28 cellular contexts compared by ENCODE assay signal in the genomic region with DNA sequence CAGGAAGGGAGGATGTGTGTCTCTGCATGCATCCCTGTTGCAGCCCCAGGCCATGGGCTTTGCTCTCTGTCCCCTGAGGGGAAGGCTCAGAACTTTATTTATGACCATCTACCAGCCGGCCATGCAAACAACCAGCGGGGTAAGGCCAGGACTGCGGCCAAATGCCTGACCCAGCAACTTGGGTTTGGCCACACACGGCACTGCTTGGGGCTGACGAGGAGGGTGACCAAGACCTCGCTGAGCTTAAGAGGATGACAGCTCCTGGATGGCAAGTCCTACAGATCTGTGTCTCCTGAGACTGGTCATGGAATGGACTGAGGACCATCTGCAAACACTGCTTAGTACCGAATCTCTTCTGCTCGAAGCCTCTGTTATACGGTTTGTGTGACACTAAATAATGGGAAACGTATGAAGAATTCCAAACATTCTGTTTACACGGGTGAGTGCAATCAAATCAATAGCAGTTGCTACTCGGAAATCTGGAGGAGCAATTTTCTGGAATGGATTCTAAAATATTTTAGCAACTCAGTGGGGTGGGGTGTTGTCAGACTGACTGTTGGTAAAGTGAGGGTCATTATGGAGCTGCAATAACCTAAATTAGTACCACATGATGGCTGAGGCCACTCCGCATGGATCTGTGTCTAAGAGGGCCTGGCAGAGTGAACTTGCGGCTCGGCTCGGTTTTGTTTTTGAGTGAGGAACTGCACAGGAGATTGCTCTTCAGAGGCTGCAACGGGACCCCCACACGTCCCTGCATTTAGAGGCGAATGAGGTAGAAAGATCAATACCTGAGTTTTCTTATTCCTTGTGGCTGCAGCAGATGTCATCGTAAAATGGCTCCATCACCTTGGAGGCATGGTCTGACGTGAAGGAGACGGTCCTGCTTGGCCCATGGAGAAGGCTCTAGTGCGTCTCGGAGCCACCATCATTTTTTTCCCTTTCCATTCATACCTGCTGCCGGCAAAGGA. TPM values are rescaled to one million over a fixed set of nuclear protein-coding genes. Genes with fewer than 3 reads are reported as not detected.
DNase-seq lines count a peak whose midpoint lies in the region; TF ChIP-seq lines count a peak whose summit lies in the region.
"Had no signal": no experiment of that assay in that cellular context is flagged by ENCODE, and none has a peak within 500 bp of the region (broad histone marks: within the 10 kb centered on the region; RNA-seq: fewer than 3 reads in every experiment).

No MANE protein-coding gene starts in this region.

- peaks cover 7% of the 10 kb centered on the region for H3K4me1 ChIP-seq in adipocyte (ENCODE audit: control insufficient read depth, insufficient read depth, low read length)
- H3K4me1 ChIP-seq: esophagus squamous epithelium, psoas muscle, uterus had no signal

- no peaks in the 10 kb centered on the region for H3K36me3 Mint-ChIP-seq in glutamatergic neuron (ENCODE audit: unreplicated experiment)
- H3K36me3 Mint-ChIP-seq: activated naive CD4-positive, alpha-beta T cell treated with anti-CD3 and anti-CD28 coated beads, Interleukin-2, amount 10 ng/mL, durations not matched to agents 7 days and 5 days; CD4-positive, CD25-positive, alpha-beta regulatory T cell; natural killer cell had no signal

- H3K9me3 ChIP-seq in adipocyte (ENCODE audit: control insufficient read depth, low read length): no peaks in the 10 kb centered on the region
- H3K9me3 ChIP-seq: psoas muscle, thoracic aorta, uterus had no signal

- H3K9ac ChIP-seq in adipocyte (ENCODE audit: low read length): no peak overlapping the region

- DNase-seq in EH (ENCODE audit: low read depth): peak; percentile 18
- peak; percentile 86 for DNase-seq in adipocyte (ENCODE audit: low read depth)
- DNase-seq in islet precursor cell: peak; percentile 38
- DNase-seq in posterior vena cava (ENCODE audit: low spot score): peak; percentile 60
- DNase-seq in DMS 273 treated with DMSO at 0.1 percent for 48 hours (lab: John Stamatoyannopoulos, UW): no peak
- DNase-seq in glutamatergic neuron: no peak
- DNase-seq in GM19240 (ENCODE audit: insufficient read length, low spot score): no peak
- no peak for DNase-seq in Kasumi-1 (lab: John Stamatoyannopoulos, UW)
- DNase-seq: activated CD4-positive, alpha-beta T cell treated with anti-CD3 and anti-CD28 coated beads for 36 hours; activated naive CD4-positive, alpha-beta T cell treated with anti-CD3 and anti-CD28 coated beads, Interleukin-2, amount 10 ng/mL, durations not matched to agents 7 days and 5 days; activated T-cell treated with anti-CD3 and anti-CD28 coated beads, Interleukin-2, amount 50 U/mL, for 48 hours; amygdala; CD4-positive, CD25-positive, alpha-beta regulatory T cell; esophagus squamous epithelium; KBM-7; left ventricle myocardium superior; midbrain; MM.1S; natural killer cell; NCI-H1417; NCI-H2081; NCI-H2227 treated with DMSO at 0.1 percent for 48 hours; NCI-H526 treated with DMSO at 0.1 percent for 48 hours; psoas muscle; SIG-M5; stimulated activated naive CD4-positive, alpha-beta T cell treated with Interleukin-2 at 50 U/mL for 16 hours; uterus had no signal

- peaks cover 5% of the 10 kb centered on the region for H3K9me3 Mint-ChIP-seq in glutamatergic neuron (ENCODE audit: unreplicated experiment)
- H3K9me3 Mint-ChIP-seq: activated naive CD4-positive, alpha-beta T cell treated with anti-CD3 and anti-CD28 coated beads, Interleukin-2, amount 10 ng/mL, durations not matched to agents 7 days and 5 days; CD4-positive, CD25-positive, alpha-beta regulatory T cell; natural killer cell had no signal

- no peaks in the 10 kb centered on the region for H3K4me1 Mint-ChIP-seq in glutamatergic neuron (ENCODE audit: low read depth, unreplicated experiment)
- H3K4me1 Mint-ChIP-seq: CD4-positive, CD25-positive, alpha-beta regulatory T cell had no signal

- intact Hi-C loops in posterior vena cava (cut with DNase I): no loop called here

- peaks cover 44% of the 10 kb centered on the region for H3K27me3 ChIP-seq in adipocyte (replicated peaks; ENCODE audit: control insufficient read depth, insufficient read depth, low read length)
- H3K27me3 ChIP-seq: uterus had no signal

- H3K36me3 ChIP-seq in adipocyte (ENCODE audit: control insufficient read depth, insufficient read depth, low read length, severe bottlenecking): no peaks in the 10 kb centered on the region
- H3K36me3 ChIP-seq: esophagus squamous epithelium, thoracic aorta, uterus had no signal

- no peak for TF ChIP-seq CTCF in glutamatergic neuron (IDR thresholded peaks at IDR 0.05; ENCODE audit: partially characterized antibody, unreplicated experiment)

- H3K27ac Mint-ChIP-seq in glutamatergic neuron (ENCODE audit: unreplicated experiment): no peak overlapping the region
- H3K27ac Mint-ChIP-seq: activated CD4-positive, alpha-beta T cell treated with anti-CD3 and anti-CD28 coated beads for 36 hours; activated naive CD4-positive, alpha-beta T cell treated with anti-CD3 and anti-CD28 coated beads, Interleukin-2, amount 10 ng/mL, durations not matched to agents 7 days and 5 days; natural killer cell had no signal

- H3K4me3 ChIP-seq in adipocyte (ENCODE audit: low read length): no peak overlapping the region
- H3K4me3 ChIP-seq: esophagus squamous epithelium, psoas muscle, thoracic aorta, uterus had no signal

- H3K4me3 Mint-ChIP-seq in glutamatergic neuron (ENCODE audit: unreplicated experiment): no peak overlapping the region
- H3K4me3 Mint-ChIP-seq: activated CD4-positive, alpha-beta T cell treated with anti-CD3 and anti-CD28 coated beads for 36 hours; activated naive CD4-positive, alpha-beta T cell treated with anti-CD3 and anti-CD28 coated beads, Interleukin-2, amount 10 ng/mL, durations not matched to agents 7 days and 5 days; CD4-positive, CD25-positive, alpha-beta regulatory T cell; natural killer cell had no signal

- H3K27me3 Mint-ChIP-seq in glutamatergic neuron (ENCODE audit: unreplicated experiment): no peaks in the 10 kb centered on the region
- H3K27me3 Mint-ChIP-seq: activated CD4-positive, alpha-beta T cell treated with anti-CD3 and anti-CD28 coated beads for 36 hours had no signal

RNA-seq across cellular contexts. Expression of gene TMEM18, which starts 26.6 kb away (rescaled TPM):
- total RNA-seq in posterior vena cava (10 to 100 TPM; 15.7 to 19.2 TPM), glutamatergic neuron (ENCODE audit: unreplicated experiment) (22.0 TPM)

Comparison
In these comparisons a context has a peak if more than half of its experiments do, and no peak if none do; other contexts are left out.
1. DNase-seq: peak in EH (single experiment), adipocyte (single experiment), islet precursor cell (single experiment) and posterior vena cava (single experiment); none in DMS 273 treated with DMSO at 0.1 percent for 48 hours (single experiment), glutamatergic neuron (single experiment), GM19240 (single experiment) and Kasumi-1 (0 of 2).